9 cellular contexts compared by ENCODE assay signal in the genomic region with DNA sequence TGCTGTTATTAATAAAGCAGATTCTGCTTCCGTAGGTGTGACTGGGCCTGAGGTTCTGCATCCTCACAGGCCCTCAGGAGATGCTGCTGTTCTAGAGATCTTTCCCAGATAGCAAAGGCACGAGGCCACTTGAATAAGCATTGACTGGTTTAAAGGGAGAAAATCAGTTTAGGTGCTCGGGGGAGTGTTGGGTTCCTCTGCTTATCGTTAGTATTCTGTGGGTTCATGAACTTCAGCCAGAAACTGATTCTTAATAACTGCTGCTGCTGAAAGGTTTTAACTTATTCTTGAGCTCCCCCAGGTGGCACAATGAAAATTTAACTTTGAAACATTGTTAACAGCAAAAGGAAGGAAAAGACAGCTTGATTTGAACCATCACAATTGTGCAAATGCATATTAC. TPM values are rescaled to one million over a fixed set of nuclear protein-coding genes. Genes with fewer than 3 reads are reported as not detected.
DNase-seq lines count a peak whose midpoint lies in the region; ATAC-seq, FAIRE-seq and TF ChIP-seq lines count a peak whose summit lies in the region.
"Had no signal": no experiment of that assay in that cellular context is flagged by ENCODE, and none has a peak within 500 bp of the region (broad histone marks: within the 10 kb centered on the region; RNA-seq: fewer than 3 reads in every experiment).

No MANE protein-coding gene starts in this region.

- no peaks in the 10 kb centered on the region for H3K27me3 ChIP-seq in BE2C

- TF ChIP-seq CTCF in BE2C (IDR thresholded peaks at IDR 0.05; ENCODE audit: low read depth, low read length), result peak; percentile 32

- no peak overlapping the region for H3K4me3 ChIP-seq in BE2C (ENCODE audit: low read depth, low read length)

- DNase-seq in BE2C (no peak), GM18507 (ENCODE audit: extremely low spot score, insufficient read length, low read depth) (no peak), SK-N-DZ (ENCODE audit: low spot score) (peak; percentile 55), hepatic stellate cell (ENCODE audit: low spot score) (peak; percentile 12), H54 (ENCODE audit: insufficient read length, low spot score) (no peak)
- no peak for DNase-seq in stimulated activated CD4-positive, alpha-beta T cell treated with anti-CD3 and anti-CD28 coated beads, Interleukin-15, amount 100 ng/mL, for 24 hours
- DNase-seq: GOT3 had no signal

- no peak for TF ChIP-seq POLR2A in H54 (IDR thresholded peaks at IDR 0.05; ENCODE audit: low read depth, low read length)

- ATAC-seq in HG03571 (IDR thresholded peaks at IDR 0.05; ENCODE audit: unreplicated experiment) (no peak), GM21619 (IDR thresholded peaks at IDR 0.05; ENCODE audit: unreplicated experiment) (no peak)

- FAIRE-seq in GM18507 (lab: Jason Lieb, UNC) (peak; percentile 54), H54 (lab: Jason Lieb, UNC) (no peak)

- no peaks in the 10 kb centered on the region for H3K36me3 ChIP-seq in BE2C

- no peaks in the 10 kb centered on the region for H3K9me3 ChIP-seq in BE2C

- H3K4me1 ChIP-seq in BE2C, result no peaks in the 10 kb centered on the region

RNA-seq across cellular contexts. Expression of gene ITGA6, which starts 56.9 kb away (rescaled TPM):
- 1.5 TPM for polyA plus RNA-seq in BE2C (2012; ENCODE audit: insufficient read depth, insufficient read length, low read depth)
- 0.03 and 0.18 TPM in 2 replicates for polyA plus RNA-seq in SK-N-DZ (2014; cell fraction: cytosol; rRNA removed)
- polyA plus RNA-seq in SK-N-DZ (2014; cell fraction: nucleus; rRNA removed), result 0.28 and 0.31 TPM in 2 replicates

Comparison
In these comparisons a context has a peak if more than half of its experiments do, and no peak if none do; other contexts are left out.
1. DNase-seq: peak in SK-N-DZ (single experiment) and hepatic stellate cell (single experiment); none in BE2C (single experiment), GM18507 (single experiment), stimulated activated CD4-positive, alpha-beta T cell treated with anti-CD3 and anti-CD28 coated beads, Interleukin-15, amount 100 ng/mL, for 24 hours (single experiment) and H54 (single experiment).